ENCODE assay signal across 1 cellular context in the genomic region with DNA sequence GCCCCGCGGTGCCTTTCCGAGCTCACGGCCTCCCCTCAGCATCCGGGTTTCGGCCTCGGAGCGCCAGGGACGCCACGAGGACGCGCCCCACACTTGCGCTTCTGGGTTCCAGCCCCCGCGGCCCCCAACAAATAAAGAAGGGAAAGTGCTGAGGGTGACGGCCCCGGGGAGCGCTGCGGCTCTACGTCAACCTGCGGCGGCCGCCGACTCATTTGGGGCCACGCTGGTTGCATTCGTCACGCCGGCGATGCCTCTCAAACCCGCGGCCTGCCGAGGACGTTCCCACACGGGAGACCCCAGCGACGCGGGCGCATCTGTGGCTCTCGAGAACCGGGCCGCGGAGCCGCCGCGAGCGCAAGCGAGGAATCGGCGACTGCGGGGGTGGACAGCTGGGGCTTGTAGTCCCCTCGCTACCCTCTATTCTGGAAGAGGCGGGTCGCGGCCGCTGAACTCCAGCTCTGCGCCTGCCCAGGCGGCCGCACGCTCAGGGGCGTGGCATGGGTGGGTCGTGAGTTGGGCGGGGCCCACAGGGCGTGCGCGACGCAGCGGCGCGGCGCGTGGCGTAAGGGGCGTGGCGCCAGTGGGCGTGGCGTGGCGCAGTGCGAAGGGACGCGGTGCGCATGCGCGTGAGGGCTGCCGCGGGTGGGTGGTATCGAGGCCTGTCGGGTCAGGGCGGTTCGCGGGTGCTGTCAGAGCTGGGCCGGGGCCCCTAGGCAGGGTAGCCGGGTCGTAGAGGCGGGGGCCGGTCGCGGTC.
A peak's percentile ranks its signal among the peaks of the same experiment; 100 is the strongest.
TF ChIP-seq lines count a peak whose summit lies in the region.

Gene AMZ2 (plus strand): TSS at position 599 of the 754 bp plus-strand sequence. CDS start 2,145 bp downstream, outside the sequence.

TF ChIP-seq in HepG2, 621 proteins besides CTCF, POLR2A, EP300 and RAD21 (continued from another document and continues in another):
- TF ChIP-seq, protein P1, sequence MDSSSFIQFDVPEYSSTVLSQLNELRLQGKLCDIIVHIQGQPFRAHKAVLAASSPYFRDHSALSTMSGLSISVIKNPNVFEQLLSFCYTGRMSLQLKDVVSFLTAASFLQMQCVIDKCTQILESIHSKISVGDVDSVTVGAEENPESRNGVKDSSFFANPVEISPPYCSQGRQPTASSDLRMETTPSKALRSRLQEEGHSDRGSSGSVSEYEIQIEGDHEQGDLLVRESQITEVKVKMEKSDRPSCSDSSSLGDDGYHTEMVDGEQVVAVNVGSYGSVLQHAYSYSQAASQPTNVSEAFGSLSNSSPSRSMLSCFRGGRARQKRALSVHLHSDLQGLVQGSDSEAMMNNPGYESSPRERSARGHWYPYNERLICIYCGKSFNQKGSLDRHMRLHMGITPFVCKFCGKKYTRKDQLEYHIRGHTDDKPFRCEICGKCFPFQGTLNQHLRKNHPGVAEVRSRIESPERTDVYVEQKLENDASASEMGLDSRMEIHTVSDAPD (CRISPR knock-in tag; IDR thresholded peaks at IDR 0.05), result peak; percentile 68; the same call in 1 of the 2 replicates
- TF ChIP-seq CBX2 (IDR thresholded peaks at IDR 0.05; ENCODE audit: low read depth, low read length) (no peak), CBX2 (CRISPR knock-in tag; IDR thresholded peaks at IDR 0.05; ENCODE audit: low read depth) (no peak), RNF2 (conservative IDR thresholded peaks at IDR 0.05; ENCODE audit: low read depth) (peak; percentile 93), JDP2 (CRISPR knock-in tag; IDR thresholded peaks at IDR 0.05; ENCODE audit: borderline replicate concordance) (no peak; the same call in 1 of the 2 replicates), KDM2A (CRISPR knock-in tag; IDR thresholded peaks at IDR 0.05; ENCODE audit: borderline replicate concordance, low read depth) (peak; percentile 95), MIER2 (CRISPR knock-in tag; IDR thresholded peaks at IDR 0.05) (no peak; the same call in 1 of the 2 replicates), PHF21A (CRISPR knock-in tag; IDR thresholded peaks at IDR 0.05) (no peak; the same call in 1 of the 2 replicates), EED (CRISPR knock-in tag; IDR thresholded peaks at IDR 0.05) (peak; percentile 89), ZNF253 (CRISPR knock-in tag; IDR thresholded peaks at IDR 0.05; ENCODE audit: borderline replicate concordance) (peak; percentile 87; the same call in 1 of the 2 replicates), ZSCAN30 (CRISPR knock-in tag; IDR thresholded peaks at IDR 0.05) (no peak), ZNF430 (CRISPR knock-in tag; IDR thresholded peaks at IDR 0.05) (peak; percentile 63; the same call in 1 of the 2 replicates), SKI (IDR thresholded peaks at IDR 0.05; ENCODE audit: partially characterized antibody) (peak; percentile 40), SAFB2 (CRISPR knock-in tag; IDR thresholded peaks at IDR 0.05; ENCODE audit: borderline replicate concordance, low read depth) (no peak; the same call in none of the 2 replicates), ASH2L (IDR thresholded peaks at IDR 0.05; ENCODE audit: insufficient read length, low read depth, low read length) (peak; percentile 81), JUNB (CRISPR knock-in tag; IDR thresholded peaks at IDR 0.05; ENCODE audit: borderline replicate concordance) (no peak), ZNF292 (CRISPR knock-in tag; IDR thresholded peaks at IDR 0.05; ENCODE audit: borderline replicate concordance, low read depth) (no peak), SALL1 (CRISPR knock-in tag; IDR thresholded peaks at IDR 0.05) (peak; percentile 90), REL (CRISPR knock-in tag; conservative IDR thresholded peaks at IDR 0.05) (peak; percentile 70), SMC3 (IDR thresholded peaks at IDR 0.05; ENCODE audit: low read length) (no peak), ZNF3 (CRISPR knock-in tag; IDR thresholded peaks at IDR 0.05) (no peak), ZNF530 (CRISPR knock-in tag; IDR thresholded peaks at IDR 0.05; ENCODE audit: low read depth) (no peak), PATZ1 (CRISPR knock-in tag; IDR thresholded peaks at IDR 0.05) (no peak; the same call in 1 of the 2 replicates), ZNF446 (CRISPR knock-in tag; IDR thresholded peaks at IDR 0.05) (no peak; the same call in 1 of the 2 replicates), BRF2 (CRISPR knock-in tag; IDR thresholded peaks at IDR 0.05) (peak; percentile 86; the same call in 1 of the 2 replicates), RXRB (CRISPR knock-in tag; IDR thresholded peaks at IDR 0.05; ENCODE audit: borderline replicate concordance) (peak; percentile 44; the same call in 1 of the 2 replicates), STAG1 (CRISPR knock-in tag; IDR thresholded peaks at IDR 0.05) (no peak)
- TF ChIP-seq, protein P2, sequence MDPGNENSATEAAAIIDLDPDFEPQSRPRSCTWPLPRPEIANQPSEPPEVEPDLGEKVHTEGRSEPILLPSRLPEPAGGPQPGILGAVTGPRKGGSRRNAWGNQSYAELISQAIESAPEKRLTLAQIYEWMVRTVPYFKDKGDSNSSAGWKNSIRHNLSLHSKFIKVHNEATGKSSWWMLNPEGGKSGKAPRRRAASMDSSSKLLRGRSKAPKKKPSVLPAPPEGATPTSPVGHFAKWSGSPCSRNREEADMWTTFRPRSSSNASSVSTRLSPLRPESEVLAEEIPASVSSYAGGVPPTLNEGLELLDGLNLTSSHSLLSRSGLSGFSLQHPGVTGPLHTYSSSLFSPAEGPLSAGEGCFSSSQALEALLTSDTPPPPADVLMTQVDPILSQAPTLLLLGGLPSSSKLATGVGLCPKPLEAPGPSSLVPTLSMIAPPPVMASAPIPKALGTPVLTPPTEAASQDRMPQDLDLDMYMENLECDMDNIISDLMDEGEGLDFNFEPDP (CRISPR knock-in tag; conservative IDR thresholded peaks at IDR 0.05), result 0 out of 2 replicates have a peak, but pooled peaks have one; percentile 89
- TF ChIP-seq, protein P3, sequence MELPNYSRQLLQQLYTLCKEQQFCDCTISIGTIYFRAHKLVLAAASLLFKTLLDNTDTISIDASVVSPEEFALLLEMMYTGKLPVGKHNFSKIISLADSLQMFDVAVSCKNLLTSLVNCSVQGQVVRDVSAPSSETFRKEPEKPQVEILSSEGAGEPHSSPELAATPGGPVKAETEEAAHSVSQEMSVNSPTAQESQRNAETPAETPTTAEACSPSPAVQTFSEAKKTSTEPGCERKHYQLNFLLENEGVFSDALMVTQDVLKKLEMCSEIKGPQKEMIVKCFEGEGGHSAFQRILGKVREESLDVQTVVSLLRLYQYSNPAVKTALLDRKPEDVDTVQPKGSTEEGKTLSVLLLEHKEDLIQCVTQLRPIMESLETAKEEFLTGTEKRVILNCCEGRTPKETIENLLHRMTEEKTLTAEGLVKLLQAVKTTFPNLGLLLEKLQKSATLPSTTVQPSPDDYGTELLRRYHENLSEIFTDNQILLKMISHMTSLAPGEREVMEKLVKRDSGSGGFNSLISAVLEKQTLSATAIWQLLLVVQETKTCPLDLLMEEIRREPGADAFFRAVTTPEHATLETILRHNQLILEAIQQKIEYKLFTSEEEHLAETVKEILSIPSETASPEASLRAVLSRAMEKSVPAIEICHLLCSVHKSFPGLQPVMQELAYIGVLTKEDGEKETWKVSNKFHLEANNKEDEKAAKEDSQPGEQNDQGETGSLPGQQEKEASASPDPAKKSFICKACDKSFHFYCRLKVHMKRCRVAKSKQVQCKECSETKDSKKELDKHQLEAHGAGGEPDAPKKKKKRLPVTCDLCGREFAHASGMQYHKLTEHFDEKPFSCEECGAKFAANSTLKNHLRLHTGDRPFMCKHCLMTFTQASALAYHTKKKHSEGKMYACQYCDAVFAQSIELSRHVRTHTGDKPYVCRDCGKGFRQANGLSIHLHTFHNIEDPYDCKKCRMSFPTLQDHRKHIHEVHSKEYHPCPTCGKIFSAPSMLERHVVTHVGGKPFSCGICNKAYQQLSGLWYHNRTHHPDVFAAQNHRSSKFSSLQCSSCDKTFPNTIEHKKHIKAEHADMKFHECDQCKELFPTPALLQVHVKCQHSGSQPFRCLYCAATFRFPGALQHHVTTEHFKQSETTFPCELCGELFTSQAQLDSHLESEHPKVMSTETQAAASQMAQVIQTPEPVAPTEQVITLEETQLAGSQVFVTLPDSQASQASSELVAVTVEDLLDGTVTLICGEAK (IDR thresholded peaks at IDR 0.05), result no peak
- TF ChIP-seq, protein P3 (CRISPR knock-in tag; IDR thresholded peaks at IDR 0.05), result peak; percentile 81
- TF ChIP-seq, protein P4, sequence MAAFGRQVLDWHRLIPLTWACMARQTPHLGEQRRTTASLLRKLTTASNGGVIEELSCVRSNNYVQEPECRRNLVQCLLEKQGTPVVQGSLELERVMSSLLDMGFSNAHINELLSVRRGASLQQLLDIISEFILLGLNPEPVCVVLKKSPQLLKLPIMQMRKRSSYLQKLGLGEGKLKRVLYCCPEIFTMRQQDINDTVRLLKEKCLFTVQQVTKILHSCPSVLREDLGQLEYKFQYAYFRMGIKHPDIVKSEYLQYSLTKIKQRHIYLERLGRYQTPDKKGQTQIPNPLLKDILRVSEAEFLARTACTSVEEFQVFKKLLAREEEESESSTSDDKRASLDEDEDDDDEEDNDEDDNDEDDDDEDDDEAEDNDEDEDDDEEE (CRISPR knock-in tag; IDR thresholded peaks at IDR 0.05), result no peak
- TF ChIP-seq, protein P5, sequence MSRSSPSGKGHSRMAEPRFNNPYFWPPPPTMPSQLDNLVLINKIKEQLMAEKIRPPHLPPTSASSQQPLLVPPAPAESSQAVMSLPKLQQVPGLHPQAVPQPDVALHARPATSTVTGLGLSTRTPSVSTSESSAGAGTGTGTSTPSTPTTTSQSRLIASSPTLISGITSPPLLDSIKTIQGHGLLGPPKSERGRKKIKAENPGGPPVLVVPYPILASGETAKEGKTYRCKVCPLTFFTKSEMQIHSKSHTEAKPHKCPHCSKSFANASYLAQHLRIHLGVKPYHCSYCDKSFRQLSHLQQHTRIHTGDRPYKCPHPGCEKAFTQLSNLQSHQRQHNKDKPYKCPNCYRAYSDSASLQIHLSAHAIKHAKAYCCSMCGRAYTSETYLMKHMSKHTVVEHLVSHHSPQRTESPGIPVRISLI (CRISPR knock-in tag; IDR thresholded peaks at IDR 0.05; ENCODE audit: borderline replicate concordance), result no peak
- TF ChIP-seq, protein P6, sequence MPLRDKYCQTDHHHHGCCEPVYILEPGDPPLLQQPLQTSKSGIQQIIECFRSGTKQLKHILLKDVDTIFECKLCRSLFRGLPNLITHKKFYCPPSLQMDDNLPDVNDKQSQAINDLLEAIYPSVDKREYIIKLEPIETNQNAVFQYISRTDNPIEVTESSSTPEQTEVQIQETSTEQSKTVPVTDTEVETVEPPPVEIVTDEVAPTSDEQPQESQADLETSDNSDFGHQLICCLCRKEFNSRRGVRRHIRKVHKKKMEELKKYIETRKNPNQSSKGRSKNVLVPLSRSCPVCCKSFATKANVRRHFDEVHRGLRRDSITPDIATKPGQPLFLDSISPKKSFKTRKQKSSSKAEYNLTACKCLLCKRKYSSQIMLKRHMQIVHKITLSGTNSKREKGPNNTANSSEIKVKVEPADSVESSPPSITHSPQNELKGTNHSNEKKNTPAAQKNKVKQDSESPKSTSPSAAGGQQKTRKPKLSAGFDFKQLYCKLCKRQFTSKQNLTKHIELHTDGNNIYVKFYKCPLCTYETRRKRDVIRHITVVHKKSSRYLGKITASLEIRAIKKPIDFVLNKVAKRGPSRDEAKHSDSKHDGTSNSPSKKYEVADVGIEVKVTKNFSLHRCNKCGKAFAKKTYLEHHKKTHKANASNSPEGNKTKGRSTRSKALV (CRISPR knock-in tag; IDR thresholded peaks at IDR 0.05), result no peak; the same call in none of the 2 replicates
